ENCODE assay signal across 10 cellular contexts in the genomic region with DNA sequence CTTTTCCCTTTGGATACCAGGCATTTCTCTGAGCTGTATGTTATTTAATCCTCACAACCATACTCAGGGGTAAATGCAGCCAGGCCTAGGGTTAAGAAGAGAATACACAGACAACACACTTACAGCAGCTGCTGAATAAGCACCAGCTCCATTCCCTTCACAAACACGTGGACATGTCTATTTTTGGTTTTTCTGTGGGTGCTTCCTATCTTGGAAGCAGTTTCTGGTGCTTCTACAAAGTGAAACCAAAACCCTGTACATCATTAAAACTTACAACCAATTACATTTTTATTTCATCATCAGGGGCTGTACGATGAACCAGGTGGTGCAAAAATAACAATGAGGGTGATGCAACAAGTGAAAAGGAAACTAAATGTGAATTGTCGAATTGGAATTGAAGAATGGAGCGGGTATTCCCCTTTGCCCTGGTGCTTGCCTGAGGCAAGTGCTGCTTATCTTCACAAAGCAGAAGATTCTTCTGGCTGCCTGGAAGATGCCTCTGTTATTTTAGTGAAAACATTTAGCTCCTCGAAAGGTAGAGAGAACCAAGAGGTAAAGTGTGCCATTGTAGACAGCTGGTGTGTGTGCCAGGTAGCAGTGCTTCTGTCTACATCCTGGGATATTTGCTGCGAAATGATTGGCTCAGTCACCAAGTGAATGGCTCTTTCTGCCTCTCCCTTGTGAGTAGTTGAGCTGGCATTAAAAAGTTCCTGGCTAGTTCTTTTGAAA. TPM values are rescaled to one million over a fixed set of nuclear protein-coding genes. Genes with fewer than 3 reads are reported as not detected.
DNase-seq lines count a peak whose midpoint lies in the region; ATAC-seq and TF ChIP-seq lines count a peak whose summit lies in the region.
"Had no signal": no experiment of that assay in that cellular context is flagged by ENCODE, and none has a peak within 500 bp of the region (broad histone marks: within the 10 kb centered on the region; RNA-seq: fewer than 3 reads in every experiment).

No MANE protein-coding gene starts in this region.

- POLR2A ChIA-PET in HEK293 (lab: Yijun Ruan, JAX), result no interaction called here
- POLR2A ChIA-PET in activated naive CD8-positive, alpha-beta T cell treated with anti-CD3 and anti-CD28 coated beads, Interleukin-2, amount 10 ng/mL, durations not matched to agents 7 days and 5 days (lab: Charles Lee), result interaction anchor here (0.7 to 1.7 kb wide), 7 partner anchors 15 to 474 kb away, joined by 3 to 11 read pairs (median 4); partner anchors contain the start of genes HACD4 and MLLT3

- CTCF ChIA-PET in HEK293 (lab: Yijun Ruan, JAX), result interaction anchor here (0.7 to 1.3 kb wide), 4 partner anchors 10 to 923 kb away, joined by 3 to 7 read pairs (median 3); no protein-coding TSS in a partner anchor

- H3K27ac Mint-ChIP-seq in activated naive CD8-positive, alpha-beta T cell treated with anti-CD3 and anti-CD28 coated beads, Interleukin-2, amount 10 ng/mL, durations not matched to agents 7 days and 5 days, result peak overlapping the region; percentile 89
- peak overlapping the region; percentile 67 for H3K27ac Mint-ChIP-seq in stimulated activated naive B cell treated with anti-CD40 and anti-IgM and Interleukin-4, amounts not matched to agents 10 μg/mL and 1 μg/mL and 100 μg/mL, for 72 hours

- H3K27me3 Mint-ChIP-seq in activated naive CD8-positive, alpha-beta T cell treated with anti-CD3 and anti-CD28 coated beads, Interleukin-2, amount 10 ng/mL, durations not matched to agents 7 days and 5 days, result no peaks in the 10 kb centered on the region
- H3K27me3 Mint-ChIP-seq in stimulated activated naive B cell treated with anti-CD40 and anti-IgM and Interleukin-4, amounts not matched to agents 10 μg/mL and 1 μg/mL and 100 μg/mL, for 72 hours, result no peaks in the 10 kb centered on the region
- H3K27me3 Mint-ChIP-seq: brain had no signal

- H3K4me1 Mint-ChIP-seq in activated naive CD8-positive, alpha-beta T cell treated with anti-CD3 and anti-CD28 coated beads, Interleukin-2, amount 10 ng/mL, durations not matched to agents 7 days and 5 days, result peaks cover 40% of the 10 kb centered on the region
- peaks cover 21 to 30% of the 10 kb centered on the region in 2 donors for H3K4me1 Mint-ChIP-seq in stimulated activated naive B cell treated with anti-CD40 and anti-IgM and Interleukin-4, amounts not matched to agents 10 μg/mL and 1 μg/mL and 100 μg/mL, for 72 hours

- TF ChIP-seq CTCF in HEK293 (tag by site-specific recombination; IDR thresholded peaks at IDR 0.05) (no peak), NB4 (IDR thresholded peaks at IDR 0.05; ENCODE audit: low read depth, low read length) (no peak)

- TF ChIP-seq POLR2A in NB4 (IDR thresholded peaks at IDR 0.05; ENCODE audit: extremely low read depth, insufficient read length), result no peak

- no peaks in the 10 kb centered on the region for H3K4me1 ChIP-seq in HEK293 (ENCODE audit: control insufficient read depth, insufficient read depth, low read length)

- H3K9me3 ChIP-seq in HEK293 (ENCODE audit: control insufficient read depth, insufficient read depth, low read depth, low read length), result no peaks in the 10 kb centered on the region

- H3K36me3 Mint-ChIP-seq in activated naive CD8-positive, alpha-beta T cell treated with anti-CD3 and anti-CD28 coated beads, Interleukin-2, amount 10 ng/mL, durations not matched to agents 7 days and 5 days, result peaks cover 4% of the 10 kb centered on the region
- no peaks in the 10 kb centered on the region for H3K36me3 Mint-ChIP-seq in stimulated activated naive B cell treated with anti-CD40 and anti-IgM and Interleukin-4, amounts not matched to agents 10 μg/mL and 1 μg/mL and 100 μg/mL, for 72 hours
- H3K36me3 Mint-ChIP-seq: brain had no signal

- no peak overlapping the region for H3K27ac ChIP-seq in HEK293 (ENCODE audit: extremely low read depth, low read depth, low read length)
- H3K27ac ChIP-seq: 22Rv1 had no signal

- no peaks in the 10 kb centered on the region for H3K36me3 ChIP-seq in HEK293 (ENCODE audit: control insufficient read depth in 2 of 2, insufficient read depth in 1 of 2, low read length in 2 of 2)

- H3K4me3 Mint-ChIP-seq in activated naive CD8-positive, alpha-beta T cell treated with anti-CD3 and anti-CD28 coated beads, Interleukin-2, amount 10 ng/mL, durations not matched to agents 7 days and 5 days, result peak overlapping the region; percentile 74
- H3K4me3 Mint-ChIP-seq in stimulated activated naive B cell treated with anti-CD40 and anti-IgM and Interleukin-4, amounts not matched to agents 10 μg/mL and 1 μg/mL and 100 μg/mL, for 72 hours, result peak overlapping the region; percentile 35 to 59
- H3K4me3 Mint-ChIP-seq: brain had no signal

- no peak overlapping the region for H3K4me3 ChIP-seq in HEK293 (ENCODE audit: low read depth, low read length)
- H3K4me3 ChIP-seq in NB4 (ENCODE audit: low read depth, low read length), result peak overlapping the region; percentile 49

- ATAC-seq in activated naive CD8-positive, alpha-beta T cell treated with anti-CD3 and anti-CD28 coated beads, Interleukin-2, amount 10 ng/mL, durations not matched to agents 7 days and 5 days (ENCODE audit: low read depth), result peak; percentile 88
- ATAC-seq in stimulated activated naive B cell treated with anti-CD40 and anti-IgM and Interleukin-4, amounts not matched to agents 10 μg/mL and 1 μg/mL and 100 μg/mL, for 72 hours (replicated peaks), result peak; percentile 65 to 86

- peak; percentile 8 for DNase-seq in DMS 273 (lab: John Stamatoyannopoulos, UW; ENCODE audit: unreplicated experiment)
- no peak for DNase-seq in DMS 273 treated with DMSO at 0.1 percent for 48 hours (lab: John Stamatoyannopoulos, UW)
- DNase-seq in NB4 (ENCODE audit: low read depth), result peak; percentile 81
- no peak for DNase-seq in activated naive CD8-positive, alpha-beta T cell treated with anti-CD3 and anti-CD28 coated beads, Interleukin-2, amount 10 ng/mL, durations not matched to agents 7 days and 5 days
- DNase-seq in inferior parietal cortex (ENCODE audit: extremely low spot score), result peak; percentile 36
- no peak for DNase-seq in stimulated activated naive B cell treated with anti-CD40 and anti-IgM and Interleukin-4, amounts not matched to agents 10 μg/mL and 1 μg/mL and 100 μg/mL, for 72 hours
- DNase-seq in cerebellar nuclear complex (lab: John Stamatoyannopoulos, UW), result no peak

- H3K9me3 Mint-ChIP-seq in activated naive CD8-positive, alpha-beta T cell treated with anti-CD3 and anti-CD28 coated beads, Interleukin-2, amount 10 ng/mL, durations not matched to agents 7 days and 5 days, result no peaks in the 10 kb centered on the region
- H3K9me3 Mint-ChIP-seq in stimulated activated naive B cell treated with anti-CD40 and anti-IgM and Interleukin-4, amounts not matched to agents 10 μg/mL and 1 μg/mL and 100 μg/mL, for 72 hours, result no peaks in the 10 kb centered on the region
- H3K9me3 Mint-ChIP-seq: brain had no signal

TF ChIP-seq in HEK293, 187 proteins besides CTCF, POLR2A, EP300 and RAD21:
- TF ChIP-seq ZNF473 (tag by site-specific recombination; IDR thresholded peaks at IDR 0.05) (no peak), ZBTB20 (tag by site-specific recombination; IDR thresholded peaks at IDR 0.05) (peak; percentile 14; the same call in 1 of the 2 replicates), SCRT2 (tag by site-specific recombination; IDR thresholded peaks at IDR 0.05) (peak; percentile 68; the same call in 1 of the 2 replicates)

RNA-seq across cellular contexts. Expression of gene IFNB1, which starts 18.6 kb away (rescaled TPM):
- total RNA-seq in activated naive CD8-positive, alpha-beta T cell treated with anti-CD3 and anti-CD28 coated beads, Interleukin-2, amount 10 ng/mL, durations not matched to agents 7 days and 5 days, result under 1 TPM; 0.37 to 0.61 TPM

RNA-seq across cellular contexts. Expression of gene IFNW1, which starts 45.3 kb away (rescaled TPM):
- not detected for total RNA-seq in activated naive CD8-positive, alpha-beta T cell treated with anti-CD3 and anti-CD28 coated beads, Interleukin-2, amount 10 ng/mL, durations not matched to agents 7 days and 5 days

Comparison
In these comparisons a context has a peak if more than half of its experiments do, and no peak if none do; other contexts are left out.
1. DNase-seq: peak in DMS 273 (single experiment), NB4 (single experiment) and inferior parietal cortex (single experiment); none in DMS 273 treated with DMSO at 0.1 percent for 48 hours (single experiment), activated naive CD8-positive, alpha-beta T cell treated with anti-CD3 and anti-CD28 coated beads, Interleukin-2, amount 10 ng/mL, durations not matched to agents 7 days and 5 days (single experiment), stimulated activated naive B cell treated with anti-CD40 and anti-IgM and Interleukin-4, amounts not matched to agents 10 μg/mL and 1 μg/mL and 100 μg/mL, for 72 hours (single experiment) and cerebellar nuclear complex (0 of 2).